Comparison of ENCODE assay signal across 18 cellular contexts in the genomic region with DNA sequence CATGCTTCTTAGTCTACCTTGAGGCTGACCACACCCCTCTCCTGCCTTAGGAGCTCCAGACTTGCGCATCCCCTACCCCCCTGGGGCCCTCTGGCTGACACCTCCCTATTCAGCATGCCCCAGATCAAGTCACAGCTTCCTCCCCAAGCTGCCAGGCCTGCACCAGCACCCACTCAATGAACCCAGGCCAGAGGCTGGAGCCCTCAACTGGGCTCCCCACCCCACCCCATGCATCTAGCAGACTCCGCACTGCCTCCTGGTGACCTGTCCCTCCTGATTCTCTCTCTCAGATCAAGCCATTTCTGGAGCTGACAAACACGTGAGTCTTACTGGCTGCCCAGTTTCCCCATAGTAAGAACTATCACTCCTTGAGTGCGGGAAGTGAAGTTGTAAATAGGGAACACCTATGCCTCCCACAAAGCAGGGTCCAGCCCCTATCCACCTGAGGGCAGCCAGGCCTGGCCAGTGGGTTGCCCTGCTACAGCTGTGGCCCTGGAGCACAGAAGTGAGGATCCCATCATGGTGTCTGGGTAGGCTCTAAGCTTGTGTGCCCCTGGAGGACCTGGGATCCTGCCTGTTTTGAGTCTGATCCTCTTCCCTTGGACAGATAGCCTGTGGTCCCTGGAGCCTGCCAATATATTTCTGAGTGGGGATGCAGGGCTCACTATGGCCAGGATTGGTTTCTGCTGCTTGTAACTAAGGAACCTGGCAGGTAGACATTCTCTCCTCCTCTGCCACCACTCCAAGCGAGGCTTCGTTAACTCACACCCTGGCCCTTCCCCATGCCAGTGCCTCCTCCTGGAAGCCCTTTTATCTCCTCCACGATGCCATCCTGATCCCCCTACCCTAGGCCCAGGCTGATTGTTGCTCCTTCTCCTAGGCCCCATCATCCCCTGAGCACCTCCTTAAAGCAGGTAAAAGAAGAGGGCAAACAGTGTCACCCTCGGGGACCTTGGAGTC.
DNase-seq lines count a peak whose midpoint lies in the region; ATAC-seq, FAIRE-seq and TF ChIP-seq lines count a peak whose summit lies in the region.
"Had no signal": no experiment of that assay in that cellular context is flagged by ENCODE, and none has a peak within 500 bp of the region (broad histone marks: within the 10 kb centered on the region; RNA-seq: fewer than 3 reads in every experiment).

No MANE protein-coding gene starts in this region.

- no peak overlapping the region for H3K27ac ChIP-seq in HepG2 (ENCODE audit: extremely low read length, insufficient read depth, low read length)
- H3K27ac ChIP-seq in right lobe of liver = no peak overlapping the region
- H3K27ac ChIP-seq in RWPE2 (ENCODE audit: poor library complexity, severe bottlenecking) = no peak overlapping the region
- no peak overlapping the region for H3K27ac ChIP-seq in upper lobe of right lung
- H3K27ac ChIP-seq: ascending aorta, esophagus muscularis mucosa, gastroesophageal sphincter, RWPE1 had no signal

- 1% methylated on average over 8 of the region's 8 CpGs for WGBS in HepG2 (ENCODE audit: low lambda C conversion rate)
- WGBS in right lobe of liver (ENCODE audit: insufficient coverage, low coverage, low lambda C conversion rate, missing lambda C conversion rate) = 88% methylated on average over 7 of the region's 8 CpGs

- no peak for TF ChIP-seq RAD21 in HepG2 (CRISPR knock-in tag; IDR thresholded peaks at IDR 0.05)

- intact Hi-C loops in HepG2 (cut with micrococcal nuclease; ENCODE audit: unreplicated experiment) = no loop called here
- intact Hi-C loops in right lobe of liver (cut with DNase I) = no loop called here
- intact Hi-C loops in upper lobe of right lung (cut with DNase I) = no loop called here

- BruUV-seq in HepG2 (replicated peaks; lab: Mats Ljungman, UMichigan) = no TSS peak

- no peak overlapping the region for H3K9ac ChIP-seq in HepG2 (ENCODE audit: insufficient read depth, low read depth, low read length)

- TF ChIP-seq CTCF in HepG2 (CRISPR knock-in tag; IDR thresholded peaks at IDR 0.05) (peak; percentile 10; the same call in 1 of the 2 replicates), right lobe of liver (IDR thresholded peaks at IDR 0.05) (no peak), RWPE2 (IDR thresholded peaks at IDR 0.05; ENCODE audit: poor library complexity, severe bottlenecking) (no peak), upper lobe of right lung (IDR thresholded peaks at IDR 0.05) (no peak)

- H3K36me3 ChIP-seq in HepG2 (replicated peaks in 1 of 2; ENCODE audit: control insufficient read depth in 1 of 2, insufficient read depth in 2 of 2, low read length in 2 of 2) = no peaks in the 10 kb centered on the region
- H3K36me3 ChIP-seq in right lobe of liver = no peaks in the 10 kb centered on the region
- no peaks in the 10 kb centered on the region for H3K36me3 ChIP-seq in RWPE2 (ENCODE audit: low read depth)
- H3K36me3 ChIP-seq in upper lobe of right lung = no peaks in the 10 kb centered on the region
- H3K36me3 ChIP-seq: ascending aorta, esophagus muscularis mucosa, gastroesophageal sphincter, HAP-1 had no signal

- CTCF ChIA-PET in HepG2 (lab: Yijun Ruan, JAX; ENCODE audit: low intra/inter-chr PET ratio, low total read pairs) = no interaction called here

- no peak for TF ChIP-seq EP300 in HepG2 (IDR thresholded peaks at IDR 0.05; ENCODE audit: low read depth in 2 of 2, low read length in 2 of 2)
- TF ChIP-seq EP300 in HepG2 (CRISPR knock-in tag; IDR thresholded peaks at IDR 0.05; ENCODE audit: borderline replicate concordance) = no peak

- no peak for FAIRE-seq in HepG2 (lab: Jason Lieb, UNC)

- H3K79me2 ChIP-seq in HepG2 (ENCODE audit: insufficient read depth, low read length) = no peaks in the 10 kb centered on the region

- no peaks in the 10 kb centered on the region for H3K9me3 ChIP-seq in HepG2 (ENCODE audit: low read length)
- no peaks in the 10 kb centered on the region for H3K9me3 ChIP-seq in right lobe of liver
- no peaks in the 10 kb centered on the region for H3K9me3 ChIP-seq in RWPE2 (ENCODE audit: severe bottlenecking)
- H3K9me3 ChIP-seq in upper lobe of right lung = no peaks in the 10 kb centered on the region
- H3K9me3 ChIP-seq: ascending aorta, esophagus muscularis mucosa, gastroesophageal sphincter, HAP-1 had no signal

- no peak overlapping the region for H3K4me3 ChIP-seq in HepG2 (replicated peaks in 1 of 3; ENCODE audit: insufficient read depth in 1 of 3, low read depth in 2 of 3, low read length in 3 of 3)
- H3K4me3 ChIP-seq in right lobe of liver = no peak overlapping the region
- no peak overlapping the region for H3K4me3 ChIP-seq in RWPE2 (ENCODE audit: severe bottlenecking)
- H3K4me3 ChIP-seq in upper lobe of right lung = no peak overlapping the region
- H3K4me3 ChIP-seq: ascending aorta, esophagus muscularis mucosa, gastroesophageal sphincter, HAP-1 had no signal

- POLR2A ChIA-PET in HepG2 (lab: Yijun Ruan, JAX) = no interaction called here

- ATAC-seq in HepG2 (no peak), right lobe of liver (no peak), RWPE2 (ENCODE audit: low read depth) (no peak), upper lobe of right lung (no peak), HG02884 (IDR thresholded peaks at IDR 0.05; ENCODE audit: unreplicated experiment) (no peak)
- ATAC-seq: gastroesophageal sphincter had no signal

- H3K4me2 ChIP-seq in HepG2 (ENCODE audit: low read depth, low read length) = no peak overlapping the region

- H3K27me3 ChIP-seq in HepG2 (ENCODE audit: control insufficient read depth in 1 of 2, insufficient read depth in 2 of 2, low read length in 2 of 2) (peaks cover 10 to 37% of the 10 kb centered on the region in 2 experiments; a peak in 4 of 5 replicates), right lobe of liver (no peaks in the 10 kb centered on the region), RWPE2 (ENCODE audit: insufficient read depth, poor library complexity, severe bottlenecking) (no peaks in the 10 kb centered on the region), upper lobe of right lung (no peaks in the 10 kb centered on the region)
- H3K27me3 ChIP-seq: ascending aorta, esophagus muscularis mucosa, gastroesophageal sphincter had no signal

- 0 out of 2 replicates have a peak, but pooled peaks cover 3% of the 10 kb centered on the region for H4K20me1 ChIP-seq in HepG2 (ENCODE audit: insufficient read depth, low read length)

- no peak for DNase-seq in HepG2 (ENCODE audit: low spot score)
- DNase-seq in right lobe of liver = no peak
- DNase-seq in RWPE2 (ENCODE audit: low spot score) = peak; percentile 32
- DNase-seq in mesenteric fat pad (ENCODE audit: low spot score) = peak; percentile 67
- DNase-seq in upper lobe of right lung = peak; percentile 48
- DNase-seq in hypothalamus (lab: John Stamatoyannopoulos, UW) = no peak
- no peak for DNase-seq in HK-2 (ENCODE audit: unreplicated experiment)
- DNase-seq: NCI-H1092 treated with DMSO at 0.1 percent for 48 hours; NCI-H2029; NCI-H446 treated with DMSO at 0.1 percent for 48 hours; stimulated activated CD4-positive, alpha-beta T cell treated with anti-CD3 and anti-CD28 coated beads, Interleukin-12 subunit alpha, Interleukin-12 subunit beta, amount 100 ng/mL, for 4 hours; T1000 had no signal

- in situ Hi-C loops in HepG2 (cut with HindIII; ENCODE audit: extremely low pct_ligation_motif_present, low pct_unique_long_range_greater_than_20kb) = no loop called here

- H2AFZ ChIP-seq in HepG2 (ENCODE audit: low read length) = no peak overlapping the region

- H3K4me1 ChIP-seq in HepG2 (ENCODE audit: insufficient read depth, low read length) (no peaks in the 10 kb centered on the region), right lobe of liver (no peaks in the 10 kb centered on the region), RWPE2 (ENCODE audit: insufficient read depth, poor library complexity, severe bottlenecking) (no peaks in the 10 kb centered on the region), upper lobe of right lung (no peaks in the 10 kb centered on the region)
- H3K4me1 ChIP-seq: ascending aorta, HAP-1 had no signal

- no peak for TF ChIP-seq POLR2A in HepG2 (IDR thresholded peaks at IDR 0.05; ENCODE audit: insufficient read depth in 1 of 2, low read depth in 2 of 2, low read length in 2 of 2)
- TF ChIP-seq POLR2A in right lobe of liver (IDR thresholded peaks at IDR 0.05) = no peak

TF ChIP-seq in HepG2, 621 proteins besides CTCF, POLR2A, EP300 and RAD21 (continues in another document):
- TF ChIP-seq U2AF1 (optimal IDR thresholded peaks at IDR 0.05; ENCODE audit: low read depth, low read length) (no peak), ZNF674 (CRISPR knock-in tag; IDR thresholded peaks at IDR 0.05; ENCODE audit: low read depth) (no peak), RARA (CRISPR knock-in tag; IDR thresholded peaks at IDR 0.05) (no peak), TEAD3 (CRISPR knock-in tag; optimal IDR thresholded peaks at IDR 0.05; ENCODE audit: borderline replicate concordance) (no peak)
- TF ChIP-seq, protein P1, sequence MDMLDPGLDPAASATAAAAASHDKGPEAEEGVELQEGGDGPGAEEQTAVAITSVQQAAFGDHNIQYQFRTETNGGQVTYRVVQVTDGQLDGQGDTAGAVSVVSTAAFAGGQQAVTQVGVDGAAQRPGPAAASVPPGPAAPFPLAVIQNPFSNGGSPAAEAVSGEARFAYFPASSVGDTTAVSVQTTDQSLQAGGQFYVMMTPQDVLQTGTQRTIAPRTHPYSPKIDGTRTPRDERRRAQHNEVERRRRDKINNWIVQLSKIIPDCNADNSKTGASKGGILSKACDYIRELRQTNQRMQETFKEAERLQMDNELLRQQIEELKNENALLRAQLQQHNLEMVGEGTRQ (IDR thresholded peaks at IDR 0.05; ENCODE audit: low read depth, low read length) = no peak
- TF ChIP-seq, protein P1 (CRISPR knock-in tag; IDR thresholded peaks at IDR 0.05; ENCODE audit: borderline replicate concordance) = no peak
- TF ChIP-seq, protein P2, sequence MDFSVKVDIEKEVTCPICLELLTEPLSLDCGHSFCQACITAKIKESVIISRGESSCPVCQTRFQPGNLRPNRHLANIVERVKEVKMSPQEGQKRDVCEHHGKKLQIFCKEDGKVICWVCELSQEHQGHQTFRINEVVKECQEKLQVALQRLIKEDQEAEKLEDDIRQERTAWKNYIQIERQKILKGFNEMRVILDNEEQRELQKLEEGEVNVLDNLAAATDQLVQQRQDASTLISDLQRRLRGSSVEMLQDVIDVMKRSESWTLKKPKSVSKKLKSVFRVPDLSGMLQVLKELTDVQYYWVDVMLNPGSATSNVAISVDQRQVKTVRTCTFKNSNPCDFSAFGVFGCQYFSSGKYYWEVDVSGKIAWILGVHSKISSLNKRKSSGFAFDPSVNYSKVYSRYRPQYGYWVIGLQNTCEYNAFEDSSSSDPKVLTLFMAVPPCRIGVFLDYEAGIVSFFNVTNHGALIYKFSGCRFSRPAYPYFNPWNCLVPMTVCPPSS (IDR thresholded peaks at IDR 0.05) = no peak

Comparison
In these comparisons a context has a peak if more than half of its experiments do, and no peak if none do; other contexts are left out.
1. DNase-seq: peak in RWPE2 (single experiment), mesenteric fat pad (single experiment) and upper lobe of right lung (single experiment); none in HepG2 (single experiment), right lobe of liver (0 of 3), hypothalamus (0 of 51) and HK-2 (single experiment).